In the genomic region with DNA sequence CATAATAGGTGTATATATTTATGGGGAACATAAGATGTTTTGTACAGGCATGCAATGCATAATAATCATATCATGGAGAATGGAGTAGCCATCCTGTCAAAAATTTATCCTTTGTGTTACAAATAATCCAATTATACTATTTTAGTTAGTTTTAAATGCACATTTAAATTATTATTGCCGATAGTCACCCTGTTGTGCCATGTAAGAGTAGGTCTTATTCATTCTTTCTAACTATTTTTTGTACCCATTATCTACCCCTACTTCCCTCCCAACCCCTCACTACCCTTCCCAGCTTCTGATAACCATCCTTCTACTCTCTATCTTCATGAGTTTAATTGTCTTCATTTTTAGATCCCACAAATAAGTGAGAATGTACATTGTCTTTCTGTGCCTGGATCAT, we compare ENCODE assay signal across 2 cellular contexts.
TF ChIP-seq lines count a peak whose summit lies in the region.

No MANE protein-coding gene starts in this region.

TF ChIP-seq in HepG2, 621 proteins besides CTCF, POLR2A, EP300 and RAD21:
- TF ChIP-seq, protein P1, sequence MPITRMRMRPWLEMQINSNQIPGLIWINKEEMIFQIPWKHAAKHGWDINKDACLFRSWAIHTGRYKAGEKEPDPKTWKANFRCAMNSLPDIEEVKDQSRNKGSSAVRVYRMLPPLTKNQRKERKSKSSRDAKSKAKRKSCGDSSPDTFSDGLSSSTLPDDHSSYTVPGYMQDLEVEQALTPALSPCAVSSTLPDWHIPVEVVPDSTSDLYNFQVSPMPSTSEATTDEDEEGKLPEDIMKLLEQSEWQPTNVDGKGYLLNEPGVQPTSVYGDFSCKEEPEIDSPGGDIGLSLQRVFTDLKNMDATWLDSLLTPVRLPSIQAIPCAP (CRISPR knock-in tag; IDR thresholded peaks at IDR 0.05; ENCODE audit: low read depth): no peak
- peak; percentile 79 for TF ChIP-seq HNRNPK (IDR thresholded peaks at IDR 0.05; ENCODE audit: low read depth, low read length, poor library complexity, severe bottlenecking)

TF ChIP-seq in K562, 482 proteins besides CTCF, POLR2A, EP300 and RAD21:
- no peak for TF ChIP-seq ZNF124 (CRISPR knock-in tag; IDR thresholded peaks at IDR 0.05)
- TF ChIP-seq ZNF79 (CRISPR knock-in tag; IDR thresholded peaks at IDR 0.05; ENCODE audit: low read depth): no peak
- TF ChIP-seq HNRNPK (IDR thresholded peaks at IDR 0.05; ENCODE audit: low read depth, low read length, poor library complexity, severe bottlenecking): peak; percentile 81
